14 cellular contexts compared by ENCODE assay signal in genomic region chr2:178553047-178553446, GRCh38.
DNase-seq lines count a peak whose midpoint lies in the region; ATAC-seq, FAIRE-seq and TF ChIP-seq lines count a peak whose summit lies in the region.
"Had no signal": no experiment of that assay in that cellular context is flagged by ENCODE, and none has a peak within 500 bp of the region (broad histone marks: within the 10 kb centered on the region; RNA-seq: fewer than 3 reads in every experiment).

No MANE protein-coding gene starts in this region.

- H3K36me3 ChIP-seq in mammary epithelial cell (ENCODE audit: insufficient read depth, low read length) (no peaks in the 10 kb centered on the region), kidney epithelial cell (ENCODE audit: control insufficient read depth, insufficient read depth, low read length) (no peaks in the 10 kb centered on the region)

- H3K4me2 ChIP-seq in mammary epithelial cell (ENCODE audit: insufficient read depth, low read depth, low read length), result no peak overlapping the region

- FAIRE-seq in HTR-8/SVneo (lab: Jason Lieb, UNC), result no peak
- FAIRE-seq: endometrium, islet of Langerhans had no signal

- in situ Hi-C loops in mammary epithelial cell (cut with MboI; ENCODE audit: low sequenced_read_pairs in 2 of 2), result no loop called here

- H3K27ac ChIP-seq in mammary epithelial cell (ENCODE audit: insufficient read depth, low read depth, low read length), result no peak overlapping the region

- intact Hi-C loops in mammary epithelial cell (cut with micrococcal nuclease), result no loop called here

- no peak overlapping the region for H3K9ac ChIP-seq in mammary epithelial cell (ENCODE audit: insufficient read depth, low read length)

- no peaks in the 10 kb centered on the region for H3K27me3 ChIP-seq in mammary epithelial cell (ENCODE audit: insufficient read depth, low read length)
- H3K27me3 ChIP-seq in kidney epithelial cell (ENCODE audit: control insufficient read depth, insufficient read depth, low read length), result no peaks in the 10 kb centered on the region

- H3K4me3 ChIP-seq in mammary epithelial cell (replicated peaks in 1 of 3; ENCODE audit: insufficient read depth in 1 of 3, low read depth in 2 of 3, low read length in 3 of 3) (no peak overlapping the region), kidney epithelial cell (ENCODE audit: low read depth, low read length) (no peak overlapping the region)

- WGBS in mammary epithelial cell (ENCODE audit: low coverage, missing lambda C conversion rate), result 22% methylated on average over 2 of the region's 2 CpGs

- dilution Hi-C loops in mammary epithelial cell (cut with HindIII; ENCODE audit: low sequenced_read_pairs), result no loop called here

- TF ChIP-seq CTCF in mammary epithelial cell (conservative IDR thresholded peaks at IDR 0.05 in 1 of 2, IDR thresholded peaks at IDR 0.05 in 1 of 2; ENCODE audit: extremely low read depth in 1 of 2, insufficient read depth in 1 of 2, low read depth in 1 of 2, low read length in 2 of 2) (no peak), kidney epithelial cell (IDR thresholded peaks at IDR 0.05; ENCODE audit: insufficient read depth, low read length, poor library complexity, severe bottlenecking) (no peak)

- CTCF ChIA-PET in mammary epithelial cell (lab: Charles Lee; ENCODE audit: low non-redundant PET), result no interaction called here

- no peak for ATAC-seq in GM18867 (IDR thresholded peaks at IDR 0.05; ENCODE audit: unreplicated experiment)
- ATAC-seq: HCT116 had no signal

- peak; percentile 35 for DNase-seq in AG08396 (ENCODE audit: low spot score)
- peak; percentile 6 for DNase-seq in HTR-8/SVneo (ENCODE audit: insufficient read length, low spot score)
- peak; percentile 82 for DNase-seq in mammary epithelial cell
- DNase-seq in kidney epithelial cell (ENCODE audit: low read depth), result peak; percentile 44
- DNase-seq in NCI-H2196 treated with DMSO at 0.1 percent for 48 hours (lab: John Stamatoyannopoulos, UW; ENCODE audit: unreplicated experiment), result no peak
- no peak for DNase-seq in NCI-H526 (lab: John Stamatoyannopoulos, UW)
- no peak for DNase-seq in cerebellar cortex (ENCODE audit: low spot score)
- DNase-seq: activated CD8-positive, alpha-beta memory T cell treated with anti-CD3 and anti-CD28 coated beads for 24 hours; activated naive CD8-positive, alpha-beta T cell treated with anti-CD3 and anti-CD28 coated beads, Interleukin-2, amount 10 ng/mL, durations not matched to agents 7 days and 5 days; NCI-H2171 treated with DMSO at 0.1 percent for 48 hours had no signal

- H2AFZ ChIP-seq in mammary epithelial cell (ENCODE audit: low read depth, low read length), result no peak overlapping the region

- no peaks in the 10 kb centered on the region for H3K79me2 ChIP-seq in mammary epithelial cell (ENCODE audit: insufficient read depth, low read length)

- H3K4me1 ChIP-seq in mammary epithelial cell (ENCODE audit: insufficient read depth, low read length), result peaks cover 8% of the 10 kb centered on the region

- H3K9me3 ChIP-seq in mammary epithelial cell (replicated peaks; ENCODE audit: insufficient read depth, low read length), result no peaks in the 10 kb centered on the region

- no TSS peak for BruUV-seq in mammary epithelial cell (replicated peaks; lab: Mats Ljungman, UMichigan)

- H4K20me1 ChIP-seq in mammary epithelial cell (ENCODE audit: insufficient read depth, low read length), result no peaks in the 10 kb centered on the region

Comparison
In these comparisons a context has a peak if more than half of its experiments do, and no peak if none do; other contexts are left out.
1. DNase-seq: peak in AG08396 (single experiment), HTR-8/SVneo (single experiment), mammary epithelial cell (single experiment) and kidney epithelial cell (single experiment); none in NCI-H2196 treated with DMSO at 0.1 percent for 48 hours (single experiment), NCI-H526 (0 of 2) and cerebellar cortex (single experiment).